Comparison of ENCODE assay signal across 18 cellular contexts in the genomic region with DNA sequence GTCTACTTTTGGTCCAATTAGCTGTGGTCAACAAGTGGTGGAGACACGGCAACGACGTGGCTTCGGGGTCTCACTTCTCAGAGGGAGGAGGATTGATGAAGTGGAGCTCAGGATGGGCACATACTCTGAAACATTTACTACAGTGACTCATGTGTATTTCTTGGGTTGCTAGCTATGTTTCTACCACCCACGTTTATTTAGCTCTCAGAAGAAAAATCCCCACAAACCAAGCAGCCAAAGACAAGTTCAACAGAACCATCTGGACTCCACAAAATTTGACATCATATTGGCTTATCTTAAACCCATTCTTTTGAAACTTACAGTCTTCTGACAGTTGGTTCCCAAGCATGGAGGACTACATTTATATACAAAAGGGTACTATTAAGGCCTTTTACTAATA.
DNase-seq lines count a peak whose midpoint lies in the region; FAIRE-seq and TF ChIP-seq lines count a peak whose summit lies in the region.
"Had no signal": no experiment of that assay in that cellular context is flagged by ENCODE, and none has a peak within 500 bp of the region (broad histone marks: within the 10 kb centered on the region; RNA-seq: fewer than 3 reads in every experiment).

No MANE protein-coding gene starts in this region.

- no peaks in the 10 kb centered on the region for H3K9me3 ChIP-seq in suprapubic skin

- H3K23ac ChIP-seq in mesendoderm (ENCODE audit: low read length), result no peak overlapping the region

- no peaks in the 10 kb centered on the region for H3K36me3 ChIP-seq in suprapubic skin
- no peaks in the 10 kb centered on the region for H3K36me3 ChIP-seq in mesendoderm (ENCODE audit: control insufficient read depth, insufficient read depth, low read length)
- H3K36me3 ChIP-seq: BLaER1 treated with 17β-estradiol and CSF1 and Interleukin-3, amounts not matched to agents 10 nM and 100 nM had no signal

- peak overlapping the region; percentile 9 for H3K27ac Mint-ChIP-seq in chondrocyte (ENCODE audit: unreplicated experiment)
- H3K27ac Mint-ChIP-seq: B cell; CD8-positive, alpha-beta T cell; GM23338 had no signal

- no peaks in the 10 kb centered on the region for H3K27me3 ChIP-seq in suprapubic skin
- no peaks in the 10 kb centered on the region for H3K27me3 ChIP-seq in mesendoderm (ENCODE audit: insufficient read depth, low read length, poor library complexity)
- H3K27me3 ChIP-seq: BLaER1 treated with 17β-estradiol and CSF1 and Interleukin-3, amounts not matched to agents 10 nM and 100 nM had no signal

- FAIRE-seq in HTR-8/SVneo (lab: Jason Lieb, UNC), result peak; percentile 46
- FAIRE-seq: G401.6, GM12891, GM19239, H54 had no signal

- H3K27me3 Mint-ChIP-seq in chondrocyte (ENCODE audit: low read depth), result no peaks in the 10 kb centered on the region
- H3K27me3 Mint-ChIP-seq: B cell had no signal

- no peaks in the 10 kb centered on the region for H3K79me1 ChIP-seq in mesendoderm (ENCODE audit: low read length)

- no peak overlapping the region for H2BK120ac ChIP-seq in mesendoderm (ENCODE audit: low read depth, low read length)

- no peak overlapping the region for H3K9ac ChIP-seq in mesendoderm (ENCODE audit: low read length)
- H3K9ac ChIP-seq: BLaER1 treated with 17β-estradiol and CSF1 and Interleukin-3, amounts not matched to agents 10 nM and 100 nM had no signal

- no peaks in the 10 kb centered on the region for H3K4me1 ChIP-seq in suprapubic skin
- no peaks in the 10 kb centered on the region for H3K4me1 ChIP-seq in mesendoderm (ENCODE audit: control insufficient read depth, low read depth, low read length)
- H3K4me1 ChIP-seq: BLaER1 treated with 17β-estradiol and CSF1 and Interleukin-3, amounts not matched to agents 10 nM and 100 nM had no signal

- TF ChIP-seq EP300 in suprapubic skin (IDR thresholded peaks at IDR 0.05), result no peak

- no peak overlapping the region for H2AK5ac ChIP-seq in mesendoderm (ENCODE audit: low read length)

- no peak overlapping the region for H2BK5ac ChIP-seq in mesendoderm (ENCODE audit: low read length)

- H3K4ac ChIP-seq in mesendoderm (ENCODE audit: low read depth, low read length), result no peak overlapping the region

- no peak for DNase-seq in HTR-8/SVneo (ENCODE audit: insufficient read length, low spot score)
- no peak for DNase-seq in chondrocyte (ENCODE audit: low spot score)
- DNase-seq in fibroblast of peridontal ligament (ENCODE audit: extremely low read depth), result peak; percentile 23
- no peak for DNase-seq in suprapubic skin (ENCODE audit: low spot score in 2 of 2)
- DNase-seq in NCI-H2029 (lab: John Stamatoyannopoulos, UW), result no peak
- DNase-seq in mesendoderm, result no peak
- DNase-seq in DMS53 (lab: John Stamatoyannopoulos, UW), result no peak
- DNase-seq: Calu3; CD8-positive, alpha-beta T cell; DND-41; HCEC 1CT had no signal

- H3K9me3 Mint-ChIP-seq in chondrocyte (ENCODE audit: low read depth), result peaks cover 18% of the 10 kb centered on the region
- H3K9me3 Mint-ChIP-seq: CD8-positive, alpha-beta T cell; GM23338 had no signal

- H3K4me2 ChIP-seq in mesendoderm (ENCODE audit: low read length), result no peak overlapping the region
- H3K4me2 ChIP-seq: BLaER1 treated with 17β-estradiol and CSF1 and Interleukin-3, amounts not matched to agents 10 nM and 100 nM; GM23338 had no signal

- H3K4me3 Mint-ChIP-seq in chondrocyte (ENCODE audit: unreplicated experiment), result no peak overlapping the region
- H3K4me3 Mint-ChIP-seq: B cell; CD8-positive, alpha-beta T cell; GM23338 had no signal

- H3K36me3 Mint-ChIP-seq in chondrocyte (ENCODE audit: low read depth), result peaks cover 2% of the 10 kb centered on the region
- H3K36me3 Mint-ChIP-seq: CD8-positive, alpha-beta T cell had no signal

- H3K27ac ChIP-seq in suprapubic skin (no peak overlapping the region), mesendoderm (ENCODE audit: low read depth, low read length) (no peak overlapping the region)
- H3K27ac ChIP-seq: BLaER1 treated with 17β-estradiol and CSF1 and Interleukin-3, amounts not matched to agents 10 nM and 100 nM had no signal

- no peak for TF ChIP-seq POLR2A in suprapubic skin (IDR thresholded peaks at IDR 0.05)

- H4K5ac ChIP-seq in mesendoderm (ENCODE audit: low read length), result no peak overlapping the region

- H3K79me2 ChIP-seq in mesendoderm (ENCODE audit: control insufficient read depth, insufficient read depth, low read length), result no peaks in the 10 kb centered on the region

- whole genome bisulfite sequencing in suprapubic skin, result 83% methylated on average over 5 of the region's 5 CpGs
- no CpG with 5 or more reads among the region's 5 CpGs for WGBS in mesendoderm (ENCODE audit: extremely low coverage, insufficient coverage, low lambda C conversion rate)

- H3K56ac ChIP-seq in mesendoderm (ENCODE audit: low read length), result no peak overlapping the region

- no peak overlapping the region for H2BK15ac ChIP-seq in mesendoderm (replicated peaks; ENCODE audit: low read depth)

- no peak overlapping the region for H4K8ac ChIP-seq in mesendoderm (ENCODE audit: low read depth, low read length)

- peaks cover 24% of the 10 kb centered on the region for H3K4me1 Mint-ChIP-seq in chondrocyte (ENCODE audit: low read depth)
- H3K4me1 Mint-ChIP-seq: B cell had no signal

- no peak overlapping the region for H3K18ac ChIP-seq in mesendoderm (ENCODE audit: low read length)

- H3K4me3 ChIP-seq in suprapubic skin (no peak overlapping the region), mesendoderm (ENCODE audit: low read length) (no peak overlapping the region)
- H3K4me3 ChIP-seq: BLaER1 treated with 17β-estradiol and CSF1 and Interleukin-3, amounts not matched to agents 10 nM and 100 nM; GM23338 had no signal

- no peak for TF ChIP-seq CTCF in chondrocyte (IDR thresholded peaks at IDR 0.05)
- no peak for TF ChIP-seq CTCF in suprapubic skin (IDR thresholded peaks at IDR 0.05)
